In the genomic region with DNA sequence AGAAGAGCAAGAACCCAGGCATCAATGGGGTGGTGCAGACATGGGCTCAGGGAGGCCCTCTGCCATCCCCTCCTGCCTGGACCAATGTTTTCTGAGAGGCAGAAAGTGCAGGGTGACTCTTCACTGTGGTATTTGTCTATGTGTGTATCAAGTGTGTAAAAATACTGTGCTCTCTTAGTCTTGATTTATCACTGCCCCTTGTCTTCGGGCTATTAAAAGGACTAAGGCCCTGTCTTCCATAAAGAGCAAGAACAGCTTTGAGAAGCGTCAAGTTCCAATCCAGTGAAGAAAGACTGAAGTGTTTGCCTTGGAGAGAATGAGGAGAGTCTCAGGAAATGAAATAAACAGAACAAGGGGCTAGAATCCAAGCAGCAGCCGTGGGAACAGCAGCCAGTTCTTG, we compare ENCODE assay signal across 11 cellular contexts. TPM values are rescaled to one million over a fixed set of nuclear protein-coding genes. Genes with fewer than 3 reads are reported as not detected.
DNase-seq lines count a peak whose midpoint lies in the region; ATAC-seq and TF ChIP-seq lines count a peak whose summit lies in the region.
"Had no signal": no experiment of that assay in that cellular context is flagged by ENCODE, and none has a peak within 500 bp of the region (broad histone marks: within the 10 kb centered on the region; RNA-seq: fewer than 3 reads in every experiment).

No MANE protein-coding gene starts in this region.

- peak; percentile 21; the same call in 1 of the 3 replicates for ATAC-seq in RWPE2 (ENCODE audit: low read depth)
- ATAC-seq in GM21360 (IDR thresholded peaks at IDR 0.05; ENCODE audit: unreplicated experiment): no peak
- ATAC-seq in HG03135 (IDR thresholded peaks at IDR 0.05; ENCODE audit: unreplicated experiment): no peak
- no peak for ATAC-seq in HG03196 (IDR thresholded peaks at IDR 0.05; ENCODE audit: unreplicated experiment)
- ATAC-seq in GM19023 (IDR thresholded peaks at IDR 0.05; ENCODE audit: unreplicated experiment): no peak

- WGBS in prostate gland: 19% methylated on average over 3 of the region's 3 CpGs

- H3K4me1 ChIP-seq in RWPE2 (ENCODE audit: insufficient read depth, poor library complexity, severe bottlenecking): peaks cover 16% of the 10 kb centered on the region
- no peaks in the 10 kb centered on the region for H3K4me1 ChIP-seq in prostate gland (replicated peaks)

- intact Hi-C loops in prostate gland (cut with DNase I): loop anchor here (5.0 to 10.0 kb wide), 2 partner anchors 207 to 960 kb away; partner anchors contain the start of gene CCDC83

- H3K36me3 ChIP-seq in RWPE2 (ENCODE audit: low read depth) (peaks cover 11% of the 10 kb centered on the region), prostate gland (no peaks in the 10 kb centered on the region)

- CTCF ChIA-PET in AG04449 (lab: Yijun Ruan, JAX): interaction anchor here (0.6 to 1.9 kb wide), 8 partner anchors 14 to 358 kb away, joined by 3 to 7 read pairs (median 4); partner anchors contain the start of gene PRSS23

- H3K27me3 ChIP-seq in RWPE2 (ENCODE audit: insufficient read depth, poor library complexity, severe bottlenecking) (no peaks in the 10 kb centered on the region), prostate gland (replicated peaks; ENCODE audit: insufficient read depth) (no peaks in the 10 kb centered on the region)

- TF ChIP-seq CTCF in AG04449 (IDR thresholded peaks at IDR 0.05; ENCODE audit: insufficient read depth, low read length, missing control alignments) (no peak), RWPE2 (IDR thresholded peaks at IDR 0.05; ENCODE audit: poor library complexity, severe bottlenecking) (no peak), prostate gland (IDR thresholded peaks at IDR 0.05) (no peak)

- POLR2A ChIA-PET in AG04449 (lab: Yijun Ruan, JAX): interaction anchor here (0.6 to 1.0 kb wide), 4 partner anchors 9 to 119 kb away, joined by 3 to 5 read pairs (median 3); no protein-coding TSS in a partner anchor

- H3K4me3 ChIP-seq in AG04449 (ENCODE audit: low read depth, low read length) (no peak overlapping the region), RWPE2 (ENCODE audit: severe bottlenecking) (no peak overlapping the region), prostate gland (no peak overlapping the region)

- H3K9me3 ChIP-seq in RWPE2 (ENCODE audit: severe bottlenecking): no peaks in the 10 kb centered on the region
- H3K9me3 ChIP-seq in prostate gland: no peaks in the 10 kb centered on the region

- H3K27ac ChIP-seq in RWPE2 (ENCODE audit: poor library complexity, severe bottlenecking): peak overlapping the region; percentile 31
- H3K27ac ChIP-seq in prostate gland: peak overlapping the region; percentile 60 to 71

- TF ChIP-seq POLR2A in prostate gland (IDR thresholded peaks at IDR 0.05): no peak

- DNase-seq in AG04449 (ENCODE audit: low read depth, low spot score): peak; percentile 64
- no peak for DNase-seq in RWPE2 (ENCODE audit: low spot score)
- peak; percentile 57 for DNase-seq in foreskin melanocyte
- DNase-seq in prostate gland (ENCODE audit: low spot score): no peak
- DNase-seq: anterior cingulate cortex, mammary epithelial cell, NCI-H146 had no signal

RNA-seq across cellular contexts. Expression of gene PRSS23, which starts 14.4 kb away (rescaled TPM):
- 100 to 1,000 TPM in 1 of 2 donors, 10 to 100 TPM in 1; 43.2 to 167 TPM for total RNA-seq in prostate gland

Comparison
In these comparisons a context has a peak if more than half of its experiments do, and no peak if none do; other contexts are left out.
1. DNase-seq: peak in AG04449 (single experiment) and foreskin melanocyte (single experiment); none in RWPE2 (single experiment) and prostate gland (single experiment).